ENCODE assay signal across 14 cellular contexts in the genomic region with DNA sequence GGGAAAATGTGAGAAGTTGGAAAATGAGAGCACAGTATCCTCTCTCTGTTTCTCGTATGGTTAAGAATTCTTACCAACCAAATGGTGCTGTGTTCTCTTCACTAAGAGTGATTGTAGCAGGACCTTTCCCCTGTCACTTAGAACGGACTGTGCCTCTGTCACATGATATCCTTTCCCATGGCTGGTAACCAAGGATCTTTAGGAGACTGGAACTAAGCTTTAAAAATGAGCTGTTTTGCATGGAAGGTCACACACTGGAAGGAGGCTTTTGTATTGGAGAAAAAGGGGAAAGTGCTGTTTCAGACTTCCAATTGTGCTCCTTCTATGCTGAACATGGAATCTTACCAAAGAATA.
DNase-seq lines count a peak whose midpoint lies in the region; ATAC-seq and TF ChIP-seq lines count a peak whose summit lies in the region.
"Had no signal": no experiment of that assay in that cellular context is flagged by ENCODE, and none has a peak within 500 bp of the region (broad histone marks: within the 10 kb centered on the region; RNA-seq: fewer than 3 reads in every experiment).

No MANE protein-coding gene starts in this region.

- intact Hi-C loops in Right ventricle myocardium inferior (cut with DNase I) (no loop called here), cardiac septum (cut with DNase I) (no loop called here), head of caudate nucleus (cut with DNase I) (no loop called here)

- peaks cover 6% of the 10 kb centered on the region for H3K36me3 Mint-ChIP-seq in neural crest cell (ENCODE audit: low read depth)

- peaks cover 12% of the 10 kb centered on the region for H3K4me1 Mint-ChIP-seq in neural crest cell

- no peak for TF ChIP-seq CTCF in neural crest cell (conservative IDR thresholded peaks at IDR 0.05)

- peak overlapping the region; percentile 38 for H3K4me3 Mint-ChIP-seq in neural crest cell

- peaks cover 13% of the 10 kb centered on the region for H3K9me3 Mint-ChIP-seq in neural crest cell

- H3K27me3 Mint-ChIP-seq in neural crest cell (ENCODE audit: low read depth), result no peaks in the 10 kb centered on the region

- no peak for DNase-seq in Right ventricle myocardium inferior (ENCODE audit: missing footprints)
- no peak for DNase-seq in cardiac septum (ENCODE audit: low spot score)
- DNase-seq in head of caudate nucleus, result peak in 22 of 42 donors; percentile 6 to 66 (median 23)
- peak; percentile 6 for DNase-seq in neural crest cell (ENCODE audit: low read depth, low spot score)
- DNase-seq in activated CD4-positive, alpha-beta T cell treated with anti-CD3 and anti-CD28 coated beads, Interleukin-2, amount 50 U/mL, for 48 hours, result no peak
- no peak for DNase-seq in T-helper 9 cell
- DNase-seq: activated CD8-positive, alpha-beta memory T cell treated with anti-CD3 and anti-CD28 coated beads, Interleukin-2, amount 50 U/mL, for 4 hours; effector memory CD4-positive, alpha-beta T cell; NCI-H1105 treated with DMSO at 0.1 percent for 48 hours; stimulated activated CD4-positive, alpha-beta T cell treated with anti-CD3 and anti-CD28 coated beads, Interleukin-12 subunit alpha, Interleukin-12 subunit beta, amount 100 ng/mL, for 4 hours; trophoblast cell had no signal

- H3K27ac Mint-ChIP-seq in neural crest cell (ENCODE audit: unreplicated experiment), result peak overlapping the region; percentile 32

- ATAC-seq in Right ventricle myocardium inferior, result peak; percentile 75
- ATAC-seq in GM18858 (IDR thresholded peaks at IDR 0.05; ENCODE audit: unreplicated experiment), result no peak
- no peak for ATAC-seq in GM21619 (IDR thresholded peaks at IDR 0.05; ENCODE audit: unreplicated experiment)
- ATAC-seq: A549 had no signal

Comparison
In these comparisons a context has a peak if more than half of its experiments do, and no peak if none do; other contexts are left out.
1. DNase-seq: peak in head of caudate nucleus (22 of 42) and neural crest cell (single experiment); none in Right ventricle myocardium inferior (single experiment), cardiac septum (single experiment), activated CD4-positive, alpha-beta T cell treated with anti-CD3 and anti-CD28 coated beads, Interleukin-2, amount 50 U/mL, for 48 hours (0 of 2) and T-helper 9 cell (single experiment).